ENCODE assay signal across 18 cellular contexts in genomic region chr1:3836421-3836820, GRCh38. TPM values are rescaled to one million over a fixed set of nuclear protein-coding genes. Genes with fewer than 3 reads are reported as not detected.
A peak's percentile ranks its signal among the peaks of the same experiment; 100 is the strongest.
DNase-seq lines count a peak whose midpoint lies in the region; TF ChIP-seq lines count a peak whose summit lies in the region.
"Had no signal": no experiment of that assay in that cellular context is flagged by ENCODE, and none has a peak within 500 bp of the region (broad histone marks: within the 10 kb centered on the region; RNA-seq: fewer than 3 reads in every experiment).

No MANE protein-coding gene starts in this region.

- in situ Hi-C loops in astrocyte of the spinal cord (cut with HindIII; ENCODE audit: low sequenced_read_pairs): no loop called here

- no peak overlapping the region for H4K91ac ChIP-seq in neuronal stem cell (ENCODE audit: low read depth, low read length, poor library complexity)

- no peak overlapping the region for H3K14ac ChIP-seq in neuronal stem cell (ENCODE audit: low read length)

- no CpG with 5 or more reads among the region's 11 CpGs for WGBS in neuronal stem cell (ENCODE audit: extremely low coverage in 2 of 2, insufficient read length in 2 of 2, insufficient replicate concordance in 1 of 2), 2 donors

- no peak overlapping the region for H2BK5ac ChIP-seq in neuronal stem cell (ENCODE audit: low read length)

- H3K4ac ChIP-seq in neuronal stem cell (ENCODE audit: low read length): no peak overlapping the region

- peaks cover 0 to 7% of the 10 kb centered on the region in 2 donors for H3K9me3 ChIP-seq in neuronal stem cell (replicated peaks in 1 of 2; ENCODE audit: control insufficient read depth in 2 of 2, insufficient read depth in 1 of 2, low read depth in 1 of 2, low read length in 2 of 2)
- H3K9me3 ChIP-seq: MG63 had no signal

- peak overlapping the region; percentile 51 for H3K9ac ChIP-seq in neuronal stem cell (ENCODE audit: low read depth, low read length, poor library complexity)

- no peaks in the 10 kb centered on the region for H3K79me1 ChIP-seq in neuronal stem cell (ENCODE audit: low read depth, low read length)

- H3K4me3 ChIP-seq in astrocyte of the spinal cord (ENCODE audit: low read depth, low read length): no peak overlapping the region
- H3K4me3 ChIP-seq in neuronal stem cell (ENCODE audit: low read length in 2 of 2): no peak overlapping the region
- H3K4me3 ChIP-seq: K562, MG63 had no signal

- no peaks in the 10 kb centered on the region for H3K27me3 ChIP-seq in neuronal stem cell (ENCODE audit: control insufficient read depth in 3 of 3, insufficient read depth in 3 of 3, low read depth in 1 of 3, low read length in 3 of 3)
- H3K27me3 ChIP-seq: MG63 had no signal

- H3K4me2 ChIP-seq in neuronal stem cell (ENCODE audit: insufficient read depth, low read length, poor library complexity, severe bottlenecking): no peak overlapping the region

- DNase-seq in A172 (ENCODE audit: low spot score) (peak; percentile 27), HT1080 (ENCODE audit: low read depth) (peak; percentile 92), astrocyte of the spinal cord (ENCODE audit: low read depth, low spot score) (peak; percentile 35), neuronal stem cell (ENCODE audit: low spot score) (no peak), NCI-H1048 (lab: John Stamatoyannopoulos, UW) (no peak), COLO829 (ENCODE audit: low spot score) (no peak), NAMALWA (ENCODE audit: low spot score) (no peak)
- DNase-seq: CD8-positive, alpha-beta memory T cell; MG63; NCI-H1092; NCI-H2029 treated with DMSO at 0.1 percent for 48 hours; NCI-H2171; NCI-H345; NCI-H524; NCI-H774; NK-92 treated with Interleukin-12 subunit alpha and Interleukin-12 subunit beta, amount 100 ng/mL, for 24 hours had no signal

- no peak overlapping the region for H2BK12ac ChIP-seq in neuronal stem cell (ENCODE audit: low read length)

- no peak overlapping the region for H3K18ac ChIP-seq in neuronal stem cell (ENCODE audit: low read length)

- no peak overlapping the region for H2AK5ac ChIP-seq in neuronal stem cell (ENCODE audit: low read depth, low read length)

- no peaks in the 10 kb centered on the region for H3K4me1 ChIP-seq in neuronal stem cell (ENCODE audit: control insufficient read depth in 2 of 2, insufficient read depth in 1 of 2, low read depth in 1 of 2, low read length in 2 of 2)

- H3K27ac ChIP-seq in neuronal stem cell (replicated peaks; ENCODE audit: low read length): no peak overlapping the region
- H3K27ac ChIP-seq: C4-2B had no signal

- no peak overlapping the region for H4K8ac ChIP-seq in neuronal stem cell (ENCODE audit: low read depth, low read length)

- no peak overlapping the region for H2BK120ac ChIP-seq in neuronal stem cell (ENCODE audit: low read depth, low read length)

- TF ChIP-seq CTCF in astrocyte of the spinal cord (IDR thresholded peaks at IDR 0.05; ENCODE audit: low read depth, low read length): no peak

- peaks cover 31 to 70% of the 10 kb centered on the region in 2 donors for H3K36me3 ChIP-seq in neuronal stem cell (replicated peaks in 1 of 2; ENCODE audit: control insufficient read depth in 2 of 2, insufficient read depth in 2 of 2, low read length in 2 of 2)

- H3K23ac ChIP-seq in neuronal stem cell (ENCODE audit: low read depth, low read length, poor library complexity): no peak overlapping the region

- H2BK15ac ChIP-seq in neuronal stem cell (ENCODE audit: low read length): no peak overlapping the region

- H2AFZ ChIP-seq in neuronal stem cell (ENCODE audit: low read length): no peak overlapping the region

RNA-seq across cellular contexts. Expression of gene CEP104, which starts 20.6 kb away (rescaled TPM):
- 9.0 and 20.7 TPM in 2 replicates for total RNA-seq in A172 (2014; rRNA removed; shearing (Covaris generic))
- total RNA-seq in HT1080 (2014; rRNA removed; shearing (Covaris generic)): 16.1 and 22.8 TPM in 2 replicates
- 20.7 and 23.9 TPM in 2 replicates for polyA plus RNA-seq in HT1080 (2015; cell fraction: cytosol; rRNA removed)
- polyA plus RNA-seq in HT1080 (2015; cell fraction: nucleus; rRNA removed): 27.7 and 28.7 TPM in 2 replicates
- polyA plus RNA-seq in neuronal stem cell (2013, experiment 1 of 2): 12.6 TPM
- polyA plus RNA-seq in neuronal stem cell (2013, experiment 2 of 2): 13.2 TPM

RNA-seq across cellular contexts. Expression of gene DFFB, which starts 20.9 kb away (rescaled TPM):
- 3.3 and 5.5 TPM in 2 replicates for total RNA-seq in A172 (2014; rRNA removed; shearing (Covaris generic))
- 8.1 and 8.9 TPM in 2 replicates for total RNA-seq in HT1080 (2014; rRNA removed; shearing (Covaris generic))
- 6.0 and 6.4 TPM in 2 replicates for polyA plus RNA-seq in HT1080 (2015; cell fraction: cytosol; rRNA removed)
- polyA plus RNA-seq in HT1080 (2015; cell fraction: nucleus; rRNA removed): 16.1 and 20.8 TPM in 2 replicates
- 6.6 TPM for polyA plus RNA-seq in neuronal stem cell (2013, experiment 1 of 2)
- polyA plus RNA-seq in neuronal stem cell (2013, experiment 2 of 2): 7.4 TPM

RNA-seq across cellular contexts. Expression of gene LRRC47, which starts 40.1 kb away (rescaled TPM):
- total RNA-seq in A172 (2014; rRNA removed; shearing (Covaris generic)): 26.4 and 29.8 TPM in 2 replicates
- 46.2 and 59.1 TPM in 2 replicates for total RNA-seq in HT1080 (2014; rRNA removed; shearing (Covaris generic))
- 37.4 and 42.9 TPM in 2 replicates for polyA plus RNA-seq in HT1080 (2015; cell fraction: cytosol; rRNA removed)
- 67.7 and 70.6 TPM in 2 replicates for polyA plus RNA-seq in HT1080 (2015; cell fraction: nucleus; rRNA removed)
- polyA plus RNA-seq in neuronal stem cell (2013, experiment 1 of 2): 19.7 TPM
- polyA plus RNA-seq in neuronal stem cell (2013, experiment 2 of 2): 18.6 TPM

Comparison
In these comparisons a context has a peak if more than half of its experiments do, and no peak if none do; other contexts are left out.
1. DNase-seq: peak in A172 (single experiment), HT1080 (single experiment) and astrocyte of the spinal cord (single experiment); none in neuronal stem cell (single experiment), NCI-H1048 (single experiment), COLO829 (single experiment) and NAMALWA (single experiment).